Comparison of ENCODE assay signal across 14 cellular contexts in the genomic region with DNA sequence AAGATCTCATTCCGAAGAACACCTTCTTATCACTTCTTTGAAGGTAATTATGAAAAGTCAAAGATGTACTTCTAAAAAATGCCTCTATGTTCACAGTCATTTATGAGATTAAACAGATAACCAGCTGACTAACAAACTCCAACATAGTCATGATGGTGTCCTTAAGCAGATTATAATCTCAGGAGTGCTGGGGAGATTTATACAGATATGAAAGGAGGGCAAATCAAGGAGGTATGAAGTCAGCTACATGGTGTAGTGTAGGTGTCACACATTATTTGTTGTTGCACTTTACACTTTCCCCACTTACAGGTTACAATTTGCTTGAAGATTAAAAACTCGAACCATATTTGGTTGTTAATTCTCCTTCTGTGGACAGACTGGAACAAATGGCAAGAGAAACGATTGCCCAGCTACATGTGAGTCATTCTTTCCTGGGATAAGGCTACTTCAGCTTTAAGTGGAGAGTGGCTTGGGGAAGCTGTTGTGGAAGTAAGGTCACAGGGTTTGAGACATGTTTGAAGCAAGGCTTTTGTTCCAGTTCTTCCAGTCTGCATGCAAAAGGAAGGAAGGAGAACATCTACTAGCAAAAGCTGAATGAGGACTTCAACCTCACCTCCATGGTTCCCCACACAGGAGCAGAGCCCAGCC.
DNase-seq lines count a peak whose midpoint lies in the region; ATAC-seq and FAIRE-seq lines count a peak whose summit lies in the region.
"Had no signal": no experiment of that assay in that cellular context is flagged by ENCODE, and none has a peak within 500 bp of the region (broad histone marks: within the 10 kb centered on the region; RNA-seq: fewer than 3 reads in every experiment).

No MANE protein-coding gene starts in this region.

- ATAC-seq in GM21529 (IDR thresholded peaks at IDR 0.05; ENCODE audit: unreplicated experiment) = no peak
- no peak for ATAC-seq in GM21576 (IDR thresholded peaks at IDR 0.05; ENCODE audit: unreplicated experiment)
- ATAC-seq: activated CD8-positive, alpha-beta T cell treated with anti-CD3 and anti-CD28 coated beads, Interleukin-2, amount 10 ng/mL, durations not matched to agents 7 days and 5 days; stimulated activated naive B cell treated with anti-CD40 and anti-IgM and Interleukin-4, amounts not matched to agents 10 μg/mL and 1 μg/mL and 100 μg/mL, for 72 hours had no signal

- DNase-seq in AG20443 (ENCODE audit: low spot score) (peak; percentile 11), RCC 7860 (ENCODE audit: low spot score) (peak; percentile 11), fibroblast of peridontal ligament (ENCODE audit: extremely low read depth) (peak; percentile 57), myocyte (ENCODE audit: low read depth) (peak; percentile 73), retina (no peak), NCI-H1694 (lab: John Stamatoyannopoulos, UW) (no peak)
- DNase-seq: activated CD8-positive, alpha-beta T cell treated with anti-CD3 and anti-CD28 coated beads, Interleukin-2, amount 10 ng/mL, durations not matched to agents 7 days and 5 days; anterior cingulate cortex; BE2C; NCI-H1436; SHP77 treated with DMSO at 0.1 percent for 48 hours; stimulated activated naive B cell treated with anti-CD40 and anti-IgM and Interleukin-4, amounts not matched to agents 10 μg/mL and 1 μg/mL and 100 μg/mL, for 72 hours had no signal

- FAIRE-seq in RCC 7860 (lab: Jason Lieb, UNC) = peak; percentile 29

Comparison
In these comparisons a context has a peak if more than half of its experiments do, and no peak if none do; other contexts are left out.
1. DNase-seq: peak in AG20443 (single experiment), RCC 7860 (single experiment), fibroblast of peridontal ligament (single experiment) and myocyte (single experiment); none in retina (single experiment) and NCI-H1694 (single experiment).